1 cellular context compared by ENCODE assay signal in the genomic region with DNA sequence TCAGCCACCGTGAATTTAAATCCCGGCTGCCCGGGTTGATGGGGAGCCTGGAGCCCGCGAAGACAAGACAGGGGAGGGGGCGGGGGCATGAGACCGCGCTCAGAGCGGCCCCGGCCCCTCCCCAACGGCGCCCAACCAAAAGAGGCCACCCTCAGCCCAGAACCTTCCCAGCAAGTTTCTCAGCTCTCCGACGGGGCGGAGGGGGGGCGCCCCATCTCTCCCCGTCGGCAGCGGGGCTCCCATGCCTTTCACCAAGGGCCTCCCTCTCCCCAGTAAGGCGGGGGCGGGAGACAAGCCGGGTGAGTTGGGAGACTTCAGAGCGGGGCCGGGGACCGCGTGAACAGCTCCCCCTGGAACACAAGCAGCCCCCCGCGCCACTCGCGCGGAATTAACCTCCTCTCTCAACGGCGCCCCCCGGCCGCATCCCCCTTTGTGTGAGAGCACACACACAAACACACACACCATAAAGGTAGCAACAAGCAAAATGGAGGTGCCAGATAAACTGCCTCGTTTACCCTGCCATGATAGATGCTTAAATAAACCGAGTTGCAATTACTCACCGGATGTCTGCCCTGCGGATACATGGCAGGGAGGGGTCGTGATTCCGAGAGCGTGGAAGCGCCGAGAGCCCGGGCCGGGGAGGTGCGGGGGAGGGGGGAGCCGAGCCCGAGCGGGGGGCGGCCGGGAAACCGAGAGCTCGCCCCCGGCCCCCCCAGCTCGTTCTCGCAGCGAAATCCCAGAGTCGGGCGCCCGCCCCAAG.
TF ChIP-seq lines count a peak whose summit lies in the region.

No MANE protein-coding gene starts in this region.

TF ChIP-seq in GM12878, 131 proteins besides CTCF, POLR2A, EP300 and RAD21 (continued from another document and continues in another):
- TF ChIP-seq, protein P1, sequence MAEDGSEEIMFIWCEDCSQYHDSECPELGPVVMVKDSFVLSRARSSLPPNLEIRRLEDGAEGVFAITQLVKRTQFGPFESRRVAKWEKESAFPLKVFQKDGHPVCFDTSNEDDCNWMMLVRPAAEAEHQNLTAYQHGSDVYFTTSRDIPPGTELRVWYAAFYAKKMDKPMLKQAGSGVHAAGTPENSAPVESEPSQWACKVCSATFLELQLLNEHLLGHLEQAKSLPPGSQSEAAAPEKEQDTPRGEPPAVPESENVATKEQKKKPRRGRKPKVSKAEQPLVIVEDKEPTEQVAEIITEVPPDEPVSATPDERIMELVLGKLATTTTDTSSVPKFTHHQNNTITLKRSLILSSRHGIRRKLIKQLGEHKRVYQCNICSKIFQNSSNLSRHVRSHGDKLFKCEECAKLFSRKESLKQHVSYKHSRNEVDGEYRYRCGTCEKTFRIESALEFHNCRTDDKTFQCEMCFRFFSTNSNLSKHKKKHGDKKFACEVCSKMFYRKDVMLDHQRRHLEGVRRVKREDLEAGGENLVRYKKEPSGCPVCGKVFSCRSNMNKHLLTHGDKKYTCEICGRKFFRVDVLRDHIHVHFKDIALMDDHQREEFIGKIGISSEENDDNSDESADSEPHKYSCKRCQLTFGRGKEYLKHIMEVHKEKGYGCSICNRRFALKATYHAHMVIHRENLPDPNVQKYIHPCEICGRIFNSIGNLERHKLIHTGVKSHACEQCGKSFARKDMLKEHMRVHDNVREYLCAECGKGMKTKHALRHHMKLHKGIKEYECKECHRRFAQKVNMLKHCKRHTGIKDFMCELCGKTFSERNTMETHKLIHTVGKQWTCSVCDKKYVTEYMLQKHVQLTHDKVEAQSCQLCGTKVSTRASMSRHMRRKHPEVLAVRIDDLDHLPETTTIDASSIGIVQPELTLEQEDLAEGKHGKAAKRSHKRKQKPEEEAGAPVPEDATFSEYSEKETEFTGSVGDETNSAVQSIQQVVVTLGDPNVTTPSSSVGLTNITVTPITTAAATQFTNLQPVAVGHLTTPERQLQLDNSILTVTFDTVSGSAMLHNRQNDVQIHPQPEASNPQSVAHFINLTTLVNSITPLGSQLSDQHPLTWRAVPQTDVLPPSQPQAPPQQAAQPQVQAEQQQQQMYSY (CRISPR knock-in tag; IDR thresholded peaks at IDR 0.05), result no peak
- TF ChIP-seq, protein P2, sequence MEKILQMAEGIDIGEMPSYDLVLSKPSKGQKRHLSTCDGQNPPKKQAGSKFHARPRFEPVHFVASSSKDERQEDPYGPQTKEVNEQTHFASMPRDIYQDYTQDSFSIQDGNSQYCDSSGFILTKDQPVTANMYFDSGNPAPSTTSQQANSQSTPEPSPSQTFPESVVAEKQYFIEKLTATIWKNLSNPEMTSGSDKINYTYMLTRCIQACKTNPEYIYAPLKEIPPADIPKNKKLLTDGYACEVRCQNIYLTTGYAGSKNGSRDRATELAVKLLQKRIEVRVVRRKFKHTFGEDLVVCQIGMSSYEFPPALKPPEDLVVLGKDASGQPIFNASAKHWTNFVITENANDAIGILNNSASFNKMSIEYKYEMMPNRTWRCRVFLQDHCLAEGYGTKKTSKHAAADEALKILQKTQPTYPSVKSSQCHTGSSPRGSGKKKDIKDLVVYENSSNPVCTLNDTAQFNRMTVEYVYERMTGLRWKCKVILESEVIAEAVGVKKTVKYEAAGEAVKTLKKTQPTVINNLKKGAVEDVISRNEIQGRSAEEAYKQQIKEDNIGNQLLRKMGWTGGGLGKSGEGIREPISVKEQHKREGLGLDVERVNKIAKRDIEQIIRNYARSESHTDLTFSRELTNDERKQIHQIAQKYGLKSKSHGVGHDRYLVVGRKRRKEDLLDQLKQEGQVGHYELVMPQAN (conservative IDR thresholded peaks at IDR 0.05), result peak; percentile 27; the same call in 1 of the 2 replicates
- TF ChIP-seq MXI1 (IDR thresholded peaks at IDR 0.05; ENCODE audit: low read depth, low read length), result peak; percentile 5; the same call in 1 of the 2 replicates
- TF ChIP-seq HDAC2 (IDR thresholded peaks at IDR 0.05), result no peak
- TF ChIP-seq ESRRA (IDR thresholded peaks at IDR 0.05; ENCODE audit: low read length), result no peak
- TF ChIP-seq WRNIP1 (IDR thresholded peaks at IDR 0.05; ENCODE audit: borderline replicate concordance, low read depth, low read length), result no peak
- TF ChIP-seq CHD2 (IDR thresholded peaks at IDR 0.05; ENCODE audit: borderline replicate concordance, low read depth, low read length), result no peak
- TF ChIP-seq, protein P3, sequence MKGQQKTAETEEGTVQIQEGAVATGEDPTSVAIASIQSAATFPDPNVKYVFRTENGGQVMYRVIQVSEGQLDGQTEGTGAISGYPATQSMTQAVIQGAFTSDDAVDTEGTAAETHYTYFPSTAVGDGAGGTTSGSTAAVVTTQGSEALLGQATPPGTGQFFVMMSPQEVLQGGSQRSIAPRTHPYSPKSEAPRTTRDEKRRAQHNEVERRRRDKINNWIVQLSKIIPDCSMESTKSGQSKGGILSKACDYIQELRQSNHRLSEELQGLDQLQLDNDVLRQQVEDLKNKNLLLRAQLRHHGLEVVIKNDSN (IDR thresholded peaks at IDR 0.05; ENCODE audit: borderline replicate concordance, extremely low read length, insufficient read depth, low read depth, low read length), result no peak
- no peak for TF ChIP-seq YY1 (IDR thresholded peaks at IDR 0.05; ENCODE audit: low read depth, low read length)
- TF ChIP-seq, protein P4, sequence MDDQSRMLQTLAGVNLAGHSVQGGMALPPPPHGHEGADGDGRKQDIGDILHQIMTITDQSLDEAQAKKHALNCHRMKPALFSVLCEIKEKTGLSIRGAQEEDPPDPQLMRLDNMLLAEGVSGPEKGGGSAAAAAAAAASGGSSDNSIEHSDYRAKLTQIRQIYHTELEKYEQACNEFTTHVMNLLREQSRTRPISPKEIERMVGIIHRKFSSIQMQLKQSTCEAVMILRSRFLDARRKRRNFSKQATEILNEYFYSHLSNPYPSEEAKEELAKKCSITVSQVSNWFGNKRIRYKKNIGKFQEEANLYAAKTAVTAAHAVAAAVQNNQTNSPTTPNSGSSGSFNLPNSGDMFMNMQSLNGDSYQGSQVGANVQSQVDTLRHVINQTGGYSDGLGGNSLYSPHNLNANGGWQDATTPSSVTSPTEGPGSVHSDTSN (IDR thresholded peaks at IDR 0.05; ENCODE audit: insufficient replicate concordance, low read depth, low read length), result no peak
- TF ChIP-seq BRCA1 (IDR thresholded peaks at IDR 0.05; ENCODE audit: low read depth, low read length), result no peak
- TF ChIP-seq, protein P5, sequence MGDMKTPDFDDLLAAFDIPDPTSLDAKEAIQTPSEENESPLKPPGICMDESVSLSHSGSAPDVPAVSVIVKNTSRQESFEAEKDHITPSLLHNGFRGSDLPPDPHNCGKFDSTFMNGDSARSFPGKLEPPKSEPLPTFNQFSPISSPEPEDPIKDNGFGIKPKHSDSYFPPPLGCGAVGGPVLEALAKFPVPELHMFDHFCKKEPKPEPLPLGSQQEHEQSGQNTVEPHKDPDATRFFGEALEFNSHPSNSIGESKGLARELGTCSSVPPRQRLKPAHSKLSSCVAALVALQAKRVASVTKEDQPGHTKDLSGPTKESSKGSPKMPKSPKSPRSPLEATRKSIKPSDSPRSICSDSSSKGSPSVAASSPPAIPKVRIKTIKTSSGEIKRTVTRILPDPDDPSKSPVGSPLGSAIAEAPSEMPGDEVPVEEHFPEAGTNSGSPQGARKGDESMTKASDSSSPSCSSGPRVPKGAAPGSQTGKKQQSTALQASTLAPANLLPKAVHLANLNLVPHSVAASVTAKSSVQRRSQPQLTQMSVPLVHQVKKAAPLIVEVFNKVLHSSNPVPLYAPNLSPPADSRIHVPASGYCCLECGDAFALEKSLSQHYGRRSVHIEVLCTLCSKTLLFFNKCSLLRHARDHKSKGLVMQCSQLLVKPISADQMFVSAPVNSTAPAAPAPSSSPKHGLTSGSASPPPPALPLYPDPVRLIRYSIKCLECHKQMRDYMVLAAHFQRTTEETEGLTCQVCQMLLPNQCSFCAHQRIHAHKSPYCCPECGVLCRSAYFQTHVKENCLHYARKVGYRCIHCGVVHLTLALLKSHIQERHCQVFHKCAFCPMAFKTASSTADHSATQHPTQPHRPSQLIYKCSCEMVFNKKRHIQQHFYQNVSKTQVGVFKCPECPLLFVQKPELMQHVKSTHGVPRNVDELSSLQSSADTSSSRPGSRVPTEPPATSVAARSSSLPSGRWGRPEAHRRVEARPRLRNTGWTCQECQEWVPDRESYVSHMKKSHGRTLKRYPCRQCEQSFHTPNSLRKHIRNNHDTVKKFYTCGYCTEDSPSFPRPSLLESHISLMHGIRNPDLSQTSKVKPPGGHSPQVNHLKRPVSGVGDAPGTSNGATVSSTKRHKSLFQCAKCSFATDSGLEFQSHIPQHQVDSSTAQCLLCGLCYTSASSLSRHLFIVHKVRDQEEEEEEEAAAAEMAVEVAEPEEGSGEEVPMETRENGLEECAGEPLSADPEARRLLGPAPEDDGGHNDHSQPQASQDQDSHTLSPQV (IDR thresholded peaks at IDR 0.05), result no peak
- TF ChIP-seq, protein P6, sequence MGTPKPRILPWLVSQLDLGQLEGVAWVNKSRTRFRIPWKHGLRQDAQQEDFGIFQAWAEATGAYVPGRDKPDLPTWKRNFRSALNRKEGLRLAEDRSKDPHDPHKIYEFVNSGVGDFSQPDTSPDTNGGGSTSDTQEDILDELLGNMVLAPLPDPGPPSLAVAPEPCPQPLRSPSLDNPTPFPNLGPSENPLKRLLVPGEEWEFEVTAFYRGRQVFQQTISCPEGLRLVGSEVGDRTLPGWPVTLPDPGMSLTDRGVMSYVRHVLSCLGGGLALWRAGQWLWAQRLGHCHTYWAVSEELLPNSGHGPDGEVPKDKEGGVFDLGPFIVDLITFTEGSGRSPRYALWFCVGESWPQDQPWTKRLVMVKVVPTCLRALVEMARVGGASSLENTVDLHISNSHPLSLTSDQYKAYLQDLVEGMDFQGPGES (IDR thresholded peaks at IDR 0.05), result no peak
- TF ChIP-seq, protein P7, sequence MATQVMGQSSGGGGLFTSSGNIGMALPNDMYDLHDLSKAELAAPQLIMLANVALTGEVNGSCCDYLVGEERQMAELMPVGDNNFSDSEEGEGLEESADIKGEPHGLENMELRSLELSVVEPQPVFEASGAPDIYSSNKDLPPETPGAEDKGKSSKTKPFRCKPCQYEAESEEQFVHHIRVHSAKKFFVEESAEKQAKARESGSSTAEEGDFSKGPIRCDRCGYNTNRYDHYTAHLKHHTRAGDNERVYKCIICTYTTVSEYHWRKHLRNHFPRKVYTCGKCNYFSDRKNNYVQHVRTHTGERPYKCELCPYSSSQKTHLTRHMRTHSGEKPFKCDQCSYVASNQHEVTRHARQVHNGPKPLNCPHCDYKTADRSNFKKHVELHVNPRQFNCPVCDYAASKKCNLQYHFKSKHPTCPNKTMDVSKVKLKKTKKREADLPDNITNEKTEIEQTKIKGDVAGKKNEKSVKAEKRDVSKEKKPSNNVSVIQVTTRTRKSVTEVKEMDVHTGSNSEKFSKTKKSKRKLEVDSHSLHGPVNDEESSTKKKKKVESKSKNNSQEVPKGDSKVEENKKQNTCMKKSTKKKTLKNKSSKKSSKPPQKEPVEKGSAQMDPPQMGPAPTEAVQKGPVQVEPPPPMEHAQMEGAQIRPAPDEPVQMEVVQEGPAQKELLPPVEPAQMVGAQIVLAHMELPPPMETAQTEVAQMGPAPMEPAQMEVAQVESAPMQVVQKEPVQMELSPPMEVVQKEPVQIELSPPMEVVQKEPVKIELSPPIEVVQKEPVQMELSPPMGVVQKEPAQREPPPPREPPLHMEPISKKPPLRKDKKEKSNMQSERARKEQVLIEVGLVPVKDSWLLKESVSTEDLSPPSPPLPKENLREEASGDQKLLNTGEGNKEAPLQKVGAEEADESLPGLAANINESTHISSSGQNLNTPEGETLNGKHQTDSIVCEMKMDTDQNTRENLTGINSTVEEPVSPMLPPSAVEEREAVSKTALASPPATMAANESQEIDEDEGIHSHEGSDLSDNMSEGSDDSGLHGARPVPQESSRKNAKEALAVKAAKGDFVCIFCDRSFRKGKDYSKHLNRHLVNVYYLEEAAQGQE (IDR thresholded peaks at IDR 0.05; ENCODE audit: low read depth, low read length), result no peak
- TF ChIP-seq POLR2AphosphoS2 (IDR thresholded peaks at IDR 0.05; ENCODE audit: low read depth, low read length), result no peak
- TF ChIP-seq POU2F2 (IDR thresholded peaks at IDR 0.05; ENCODE audit: borderline replicate concordance, low read depth, low read length), result no peak
- TF ChIP-seq, protein P8, sequence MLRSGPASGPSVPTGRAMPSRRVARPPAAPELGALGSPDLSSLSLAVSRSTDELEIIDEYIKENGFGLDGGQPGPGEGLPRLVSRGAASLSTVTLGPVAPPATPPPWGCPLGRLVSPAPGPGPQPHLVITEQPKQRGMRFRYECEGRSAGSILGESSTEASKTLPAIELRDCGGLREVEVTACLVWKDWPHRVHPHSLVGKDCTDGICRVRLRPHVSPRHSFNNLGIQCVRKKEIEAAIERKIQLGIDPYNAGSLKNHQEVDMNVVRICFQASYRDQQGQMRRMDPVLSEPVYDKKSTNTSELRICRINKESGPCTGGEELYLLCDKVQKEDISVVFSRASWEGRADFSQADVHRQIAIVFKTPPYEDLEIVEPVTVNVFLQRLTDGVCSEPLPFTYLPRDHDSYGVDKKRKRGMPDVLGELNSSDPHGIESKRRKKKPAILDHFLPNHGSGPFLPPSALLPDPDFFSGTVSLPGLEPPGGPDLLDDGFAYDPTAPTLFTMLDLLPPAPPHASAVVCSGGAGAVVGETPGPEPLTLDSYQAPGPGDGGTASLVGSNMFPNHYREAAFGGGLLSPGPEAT (IDR thresholded peaks at IDR 0.05; ENCODE audit: low read depth), result no peak
- TF ChIP-seq SREBF2 (IDR thresholded peaks at IDR 0.05; ENCODE audit: low read length), result no peak
- no peak for TF ChIP-seq MEF2B (IDR thresholded peaks at IDR 0.05; ENCODE audit: partially characterized antibody, poor library complexity, severe bottlenecking)
- no peak for TF ChIP-seq STAT3 (IDR thresholded peaks at IDR 0.05; ENCODE audit: low read depth, low read length)
- no peak for TF ChIP-seq SUPT20H (IDR thresholded peaks at IDR 0.05; ENCODE audit: borderline replicate concordance, control insufficient read depth, low read depth, low read length)
- no peak for TF ChIP-seq MYC (IDR thresholded peaks at IDR 0.05; ENCODE audit: insufficient read depth, insufficient read length, insufficient replicate concordance, low read length, severe bottlenecking)
- TF ChIP-seq LARP7 (IDR thresholded peaks at IDR 0.05), result 0 out of 2 replicates have a peak, but pooled peaks have one; percentile 17
- no peak for TF ChIP-seq PAX8 (IDR thresholded peaks at IDR 0.05)
- TF ChIP-seq NBN (IDR thresholded peaks at IDR 0.05), result no peak
- TF ChIP-seq EGR1 (IDR thresholded peaks at IDR 0.05; ENCODE audit: borderline replicate concordance in 1 of 2, low read depth in 2 of 2, low read length in 2 of 2), result peak in 1 of 2 experiments; percentile 66; a peak in 2 of 3 replicates
- TF ChIP-seq PML (IDR thresholded peaks at IDR 0.05; ENCODE audit: low read length), result no peak
- TF ChIP-seq HDGF (IDR thresholded peaks at IDR 0.05), result no peak
- no peak for TF ChIP-seq ZZZ3 (IDR thresholded peaks at IDR 0.05; ENCODE audit: control insufficient read depth, insufficient read length, low read depth)
- TF ChIP-seq TCF12 (IDR thresholded peaks at IDR 0.05; ENCODE audit: low read depth, low read length), result no peak
- no peak for TF ChIP-seq HCFC1 (IDR thresholded peaks at IDR 0.05; ENCODE audit: low read length)
- TF ChIP-seq RUNX3 (IDR thresholded peaks at IDR 0.05; ENCODE audit: low read length), result no peak
